ENCODE assay signal across 17 cellular contexts in genomic region chr2:178928077-178928476, GRCh38.
DNase-seq lines count a peak whose midpoint lies in the region; ATAC-seq, FAIRE-seq and TF ChIP-seq lines count a peak whose summit lies in the region.
"Had no signal": no experiment of that assay in that cellular context is flagged by ENCODE, and none has a peak within 500 bp of the region (broad histone marks: within the 10 kb centered on the region; RNA-seq: fewer than 3 reads in every experiment).

No MANE protein-coding gene starts in this region.

- TF ChIP-seq POLR2A in HepG2 (IDR thresholded peaks at IDR 0.05; ENCODE audit: insufficient read depth in 1 of 2, low read depth in 2 of 2, low read length in 2 of 2) (no peak), right lobe of liver (IDR thresholded peaks at IDR 0.05) (no peak), esophagus squamous epithelium (IDR thresholded peaks at IDR 0.05) (no peak)

- DNase-seq in HepG2 (ENCODE audit: low spot score) (no peak), right lobe of liver (no peak), esophagus squamous epithelium (lab: John Stamatoyannopoulos, UW) (no peak), NCI-H2227 treated with DMSO at 0.1 percent for 48 hours (lab: John Stamatoyannopoulos, UW) (no peak), NCI-H524 (lab: John Stamatoyannopoulos, UW) (no peak)
- DNase-seq in stimulated activated naive CD8-positive, alpha-beta T cell treated with anti-CD3 and anti-CD28 coated beads, Interleukin-15, Interleukin-2, amounts not matched to agents 100 U/mL and 50 U/mL, for 24 hours: no peak
- DNase-seq: activated T-cell treated with anti-CD3 and anti-CD28 coated beads, Interleukin-2, amount 50 U/mL, for 1 hour; dorsolateral prefrontal cortex; naive thymus-derived CD4-positive, alpha-beta T cell; NCI-H146; retina had no signal

- H2AFZ ChIP-seq in HepG2 (ENCODE audit: low read length): no peak overlapping the region

- no TSS peak for BruUV-seq in HepG2 (replicated peaks; lab: Mats Ljungman, UMichigan)

- H3K27me3 ChIP-seq in HepG2 (ENCODE audit: control insufficient read depth in 1 of 2, insufficient read depth in 2 of 2, low read length in 2 of 2) (no peaks in the 10 kb centered on the region; a peak in 1 of 5 replicates), right lobe of liver (no peaks in the 10 kb centered on the region), esophagus squamous epithelium (no peaks in the 10 kb centered on the region)
- H3K27me3 ChIP-seq: dorsolateral prefrontal cortex had no signal

- H3K79me2 ChIP-seq in HepG2 (ENCODE audit: insufficient read depth, low read length): no peaks in the 10 kb centered on the region

- intact Hi-C loops in HepG2 (cut with micrococcal nuclease; ENCODE audit: unreplicated experiment): no loop called here
- intact Hi-C loops in right lobe of liver (cut with DNase I): no loop called here
- intact Hi-C loops in esophagus squamous epithelium (cut with DNase I): no loop called here

- no peak overlapping the region for H3K27ac ChIP-seq in HepG2 (ENCODE audit: extremely low read length, insufficient read depth, low read length)
- no peak overlapping the region for H3K27ac ChIP-seq in right lobe of liver
- H3K27ac ChIP-seq in esophagus squamous epithelium: no peak overlapping the region
- H3K27ac ChIP-seq: dorsolateral prefrontal cortex, SJSA1 had no signal

- no peak for TF ChIP-seq CTCF in HepG2 (CRISPR knock-in tag; IDR thresholded peaks at IDR 0.05)
- TF ChIP-seq CTCF in right lobe of liver (IDR thresholded peaks at IDR 0.05): no peak
- no peak for TF ChIP-seq CTCF in esophagus squamous epithelium (IDR thresholded peaks at IDR 0.05)

- no peaks in the 10 kb centered on the region for H3K9me3 ChIP-seq in HepG2 (ENCODE audit: low read length)
- no peaks in the 10 kb centered on the region for H3K9me3 ChIP-seq in right lobe of liver
- no peaks in the 10 kb centered on the region for H3K9me3 ChIP-seq in esophagus squamous epithelium
- H3K9me3 ChIP-seq: HAP-1, SJSA1 had no signal

- peak; percentile 40; the same call in 2 of the 3 replicates for ATAC-seq in HepG2
- ATAC-seq in right lobe of liver: no peak
- ATAC-seq in HG02588 (IDR thresholded peaks at IDR 0.05; ENCODE audit: unreplicated experiment): peak; percentile 73
- ATAC-seq in HG03354 (IDR thresholded peaks at IDR 0.05; ENCODE audit: poor library complexity, severe bottlenecking, unreplicated experiment): peak; percentile 55
- no peak for ATAC-seq in stimulated activated naive CD8-positive, alpha-beta T cell treated with anti-CD3 and anti-CD28 coated beads, Interleukin-15, Interleukin-2, amounts not matched to agents 100 U/mL and 50 U/mL, for 24 hours
- ATAC-seq: activated CD4-positive, CD25-positive, alpha-beta regulatory T cell treated with anti-CD3 and anti-CD28 coated beads, Interleukin-2, amount 50 U/mL, for 24 hours; naive thymus-derived CD4-positive, alpha-beta T cell had no signal

- H3K4me1 ChIP-seq in HepG2 (ENCODE audit: insufficient read depth, low read length) (no peaks in the 10 kb centered on the region), right lobe of liver (no peaks in the 10 kb centered on the region), esophagus squamous epithelium (no peaks in the 10 kb centered on the region)
- H3K4me1 ChIP-seq: HAP-1, SJSA1 had no signal

- H3K36me3 ChIP-seq in HepG2 (replicated peaks in 1 of 2; ENCODE audit: control insufficient read depth in 1 of 2, insufficient read depth in 2 of 2, low read length in 2 of 2) (no peaks in the 10 kb centered on the region), right lobe of liver (no peaks in the 10 kb centered on the region), esophagus squamous epithelium (no peaks in the 10 kb centered on the region)
- H3K36me3 ChIP-seq: HAP-1, SJSA1 had no signal

- no peak overlapping the region for H3K4me2 ChIP-seq in HepG2 (ENCODE audit: low read depth, low read length)

- in situ Hi-C loops in HepG2 (cut with HindIII; ENCODE audit: extremely low pct_ligation_motif_present, low pct_unique_long_range_greater_than_20kb): no loop called here

- no peak overlapping the region for H3K9ac ChIP-seq in HepG2 (ENCODE audit: insufficient read depth, low read depth, low read length)

- H3K4me3 ChIP-seq in HepG2 (replicated peaks in 1 of 3; ENCODE audit: insufficient read depth in 1 of 3, low read depth in 2 of 3, low read length in 3 of 3) (no peak overlapping the region), right lobe of liver (no peak overlapping the region), esophagus squamous epithelium (no peak overlapping the region)
- H3K4me3 ChIP-seq: dorsolateral prefrontal cortex, HAP-1, SJSA1 had no signal

- WGBS in HepG2 (ENCODE audit: low lambda C conversion rate): 9% methylated on average over 4 of the region's 4 CpGs
- WGBS in right lobe of liver (ENCODE audit: insufficient coverage, low coverage, low lambda C conversion rate, missing lambda C conversion rate): 74% methylated on average over 4 of the region's 4 CpGs
- WGBS in esophagus squamous epithelium, 2 donors: 58 to 71% methylated on average over 4 of the region's 4 CpGs

- no peaks in the 10 kb centered on the region for H4K20me1 ChIP-seq in HepG2 (ENCODE audit: insufficient read depth, low read length)

- CTCF ChIA-PET in HepG2 (lab: Yijun Ruan, JAX; ENCODE audit: low intra/inter-chr PET ratio, low total read pairs): no interaction called here

- no peak for FAIRE-seq in HepG2 (lab: Jason Lieb, UNC)
- FAIRE-seq: islet of Langerhans had no signal

- no peak for TF ChIP-seq RAD21 in HepG2 (CRISPR knock-in tag; IDR thresholded peaks at IDR 0.05)

- no peak for TF ChIP-seq EP300 in HepG2 (IDR thresholded peaks at IDR 0.05; ENCODE audit: low read depth in 2 of 2, low read length in 2 of 2)
- no peak for TF ChIP-seq EP300 in HepG2 (CRISPR knock-in tag; IDR thresholded peaks at IDR 0.05; ENCODE audit: borderline replicate concordance)

- POLR2A ChIA-PET in HepG2 (lab: Yijun Ruan, JAX): no interaction called here

TF ChIP-seq in HepG2, 621 proteins besides CTCF, POLR2A, EP300 and RAD21:
- peak; percentile 50; the same call in 1 of the 2 replicates for TF ChIP-seq ATF7 (IDR thresholded peaks at IDR 0.05)
- TF ChIP-seq ATF7 (CRISPR knock-in tag; IDR thresholded peaks at IDR 0.05): no peak
- no peak for TF ChIP-seq MAF1 (CRISPR knock-in tag; IDR thresholded peaks at IDR 0.05; ENCODE audit: borderline replicate concordance)

Comparison
In these comparisons a context has a peak if more than half of its experiments do, and no peak if none do; other contexts are left out.
1. ATAC-seq: peak in HepG2 (single experiment), HG02588 (single experiment) and HG03354 (single experiment); none in right lobe of liver (0 of 4) and stimulated activated naive CD8-positive, alpha-beta T cell treated with anti-CD3 and anti-CD28 coated beads, Interleukin-15, Interleukin-2, amounts not matched to agents 100 U/mL and 50 U/mL, for 24 hours (single experiment).